In the genomic region with DNA sequence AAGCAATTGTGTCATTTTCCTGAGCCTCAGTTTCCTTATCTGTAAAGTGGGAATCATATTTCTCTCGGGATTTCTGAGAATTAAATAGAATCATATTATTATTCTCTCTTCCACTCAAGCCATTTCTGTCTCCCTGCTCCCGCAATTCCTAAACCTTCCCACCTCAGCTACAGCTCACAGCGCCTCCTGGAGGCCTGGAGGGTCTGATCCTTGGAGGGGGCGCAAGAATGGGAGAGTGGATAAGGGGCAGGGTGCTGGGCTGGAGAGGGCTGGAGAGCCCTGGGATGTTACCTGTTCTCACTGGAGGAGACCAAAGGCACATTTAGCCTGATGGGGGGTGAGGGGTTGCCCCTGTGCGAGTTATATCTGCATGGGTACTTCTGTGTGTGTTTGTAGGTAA, we compare ENCODE assay signal across 2 cellular contexts.
TF ChIP-seq lines count a peak whose summit lies in the region.

No MANE protein-coding gene starts in this region.

TF ChIP-seq in A549, 52 proteins besides CTCF, POLR2A, EP300 and RAD21:
- TF ChIP-seq POLR2AphosphoS2 (conservative IDR thresholded peaks at IDR 0.05; ENCODE audit: low read length) (no peak), CHD4 (IDR thresholded peaks at IDR 0.05; ENCODE audit: borderline replicate concordance) (0 out of 2 replicates have a peak, but pooled peaks have one; percentile 32)

TF ChIP-seq in endothelial cell of umbilical vein, 7 proteins besides CTCF, POLR2A, EP300 and RAD21:
- no peak for TF ChIP-seq MYC (IDR thresholded peaks at IDR 0.05; ENCODE audit: low read depth, low read length)
- no peak for TF ChIP-seq EZH2 (IDR thresholded peaks at IDR 0.05; ENCODE audit: borderline replicate concordance, low read depth, low read length, severe bottlenecking)
- TF ChIP-seq, protein P1, sequence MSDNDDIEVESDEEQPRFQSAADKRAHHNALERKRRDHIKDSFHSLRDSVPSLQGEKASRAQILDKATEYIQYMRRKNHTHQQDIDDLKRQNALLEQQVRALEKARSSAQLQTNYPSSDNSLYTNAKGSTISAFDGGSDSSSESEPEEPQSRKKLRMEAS (IDR thresholded peaks at IDR 0.05; ENCODE audit: insufficient read depth, insufficient read length), result no peak
